In the genomic region with DNA sequence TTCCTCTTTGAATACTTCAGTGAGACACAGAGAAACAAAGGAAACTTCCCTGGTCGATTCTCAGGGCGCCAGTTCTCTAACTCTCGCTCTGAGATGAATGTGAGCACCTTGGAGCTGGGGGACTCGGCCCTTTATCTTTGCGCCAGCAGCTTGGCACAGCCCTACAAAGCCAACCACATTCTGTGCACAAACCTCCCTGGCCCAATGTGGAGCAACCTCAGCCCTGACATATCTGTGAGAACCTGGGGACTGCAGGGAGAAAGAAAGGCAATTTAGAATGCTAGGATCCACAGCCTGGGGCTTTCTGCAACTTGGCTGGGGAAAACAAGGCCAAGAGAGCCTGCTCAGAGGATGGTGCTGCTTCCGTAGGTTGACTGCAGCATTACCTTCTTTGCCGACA, we compare ENCODE assay signal across 29 cellular contexts.
A peak's percentile ranks its signal among the peaks of the same experiment; 100 is the strongest.
DNase-seq lines count a peak whose midpoint lies in the region; ATAC-seq and TF ChIP-seq lines count a peak whose summit lies in the region.
"Had no signal": no experiment of that assay in that cellular context is flagged by ENCODE, and none has a peak within 500 bp of the region (broad histone marks: within the 10 kb centered on the region; RNA-seq: fewer than 3 reads in every experiment).

No MANE protein-coding gene starts in this region.

- no peak overlapping the region for H3K27ac ChIP-seq in CD8-positive, alpha-beta memory T cell (ENCODE audit: low read depth, low read length)
- H3K27ac ChIP-seq: neutrophil, SK-N-MC, stomach, thyroid gland, vagina had no signal

- peaks cover 10% of the 10 kb centered on the region for H3K4me1 ChIP-seq in CD8-positive, alpha-beta memory T cell (ENCODE audit: insufficient read depth, low read length)
- H3K4me1 ChIP-seq: heart left ventricle, stomach, thyroid gland, vagina had no signal

- no peak overlapping the region for H3K4me3 ChIP-seq in CD8-positive, alpha-beta memory T cell (ENCODE audit: low read length)
- H3K4me3 ChIP-seq: dorsolateral prefrontal cortex, heart left ventricle, SK-N-MC, spleen, stomach, thyroid gland, vagina had no signal

- peaks cover 13% of the 10 kb centered on the region for H3K27me3 Mint-ChIP-seq in activated T-cell treated with anti-CD3 and anti-CD28 coated beads, Interleukin-2, amount 50 U/mL, for 4 hours (ENCODE audit: low read depth)
- H3K27me3 Mint-ChIP-seq in CD8-positive, alpha-beta memory T cell: peaks cover 0 to 15% of the 10 kb centered on the region in 2 donors
- no peaks in the 10 kb centered on the region for H3K27me3 Mint-ChIP-seq in activated CD8-positive, alpha-beta T cell treated with anti-CD3 and anti-CD28 coated beads for 36 hours
- peaks cover 1 to 44% (median 8%) of the 10 kb centered on the region in 5 donors for H3K27me3 Mint-ChIP-seq in naive thymus-derived CD8-positive, alpha-beta T cell

- no peaks in the 10 kb centered on the region for H3K9me3 ChIP-seq in CD8-positive, alpha-beta memory T cell (ENCODE audit: low read length)
- H3K9me3 ChIP-seq: heart left ventricle, neutrophil, spleen, stomach, thyroid gland, vagina had no signal

- DNase-seq in activated T-cell treated with anti-CD3 and anti-CD28 coated beads, Interleukin-2, amount 50 U/mL, for 4 hours: no peak
- DNase-seq in activated T-cell treated with anti-CD3 and anti-CD28 coated beads for 4 hours (no peak), NAMALWA (ENCODE audit: low spot score) (no peak), HEK293T (ENCODE audit: extremely low spot score) (no peak)
- DNase-seq in CD8-positive, alpha-beta memory T cell: no peak
- DNase-seq in activated CD8-positive, alpha-beta T cell treated with anti-CD3 and anti-CD28 coated beads for 36 hours: no peak
- DNase-seq in naive thymus-derived CD8-positive, alpha-beta T cell: no peak
- DNase-seq: activated CD4-positive, CD25-positive, alpha-beta regulatory T cell treated with anti-CD3 and anti-CD28 coated beads, Interleukin-2, amount 50 U/mL, for 72 hours; activated CD8-positive, alpha-beta memory T cell treated with anti-CD3 and anti-CD28 coated beads, Interleukin-2, amount 10 ng/mL, durations not matched to agents 7 days and 5 days; activated gamma-delta T cell; dorsolateral prefrontal cortex; foreskin melanocyte; heart left ventricle; Kasumi-1; left ventricle myocardium superior; MV-4-11; NCI-H1436 treated with DMSO at 0.1 percent for 48 hours; NCI-H226; NCI-H526 treated with DMSO at 0.1 percent for 48 hours; PC-3; right cardiac atrium; spleen; stimulated activated CD4-positive, alpha-beta T cell treated with anti-CD3 and anti-CD28 coated beads, Interleukin-2, amount 100 ng/mL, for 24 hours; stomach; thyroid gland had no signal

- no peak for ATAC-seq in activated T-cell treated with anti-CD3 and anti-CD28 coated beads, Interleukin-2, amount 50 U/mL, for 4 hours
- ATAC-seq in activated CD8-positive, alpha-beta T cell treated with anti-CD3 and anti-CD28 coated beads for 36 hours: no peak
- ATAC-seq in naive thymus-derived CD8-positive, alpha-beta T cell: peak in 1 of 2 donors; percentile 16
- ATAC-seq in HG03139 (IDR thresholded peaks at IDR 0.05; ENCODE audit: unreplicated experiment): no peak
- ATAC-seq: left ventricle myocardium superior, PC-3 had no signal

- H3K4me1 Mint-ChIP-seq in activated T-cell treated with anti-CD3 and anti-CD28 coated beads, Interleukin-2, amount 50 U/mL, for 4 hours (ENCODE audit: low read depth): peaks cover 13% of the 10 kb centered on the region
- peaks cover 19 to 24% (median 22%) of the 10 kb centered on the region in 3 donors for H3K4me1 Mint-ChIP-seq in CD8-positive, alpha-beta memory T cell
- H3K4me1 Mint-ChIP-seq in activated CD8-positive, alpha-beta T cell treated with anti-CD3 and anti-CD28 coated beads for 36 hours (ENCODE audit: low read depth): peaks cover 15% of the 10 kb centered on the region
- H3K4me1 Mint-ChIP-seq in naive thymus-derived CD8-positive, alpha-beta T cell: peaks cover 15 to 20% (median 18%) of the 10 kb centered on the region in 4 donors

- H3K4me3 Mint-ChIP-seq in activated T-cell treated with anti-CD3 and anti-CD28 coated beads, Interleukin-2, amount 50 U/mL, for 4 hours: peak overlapping the region; percentile 59
- H3K4me3 Mint-ChIP-seq in CD8-positive, alpha-beta memory T cell: peak overlapping the region in 5 of 7 donors; percentile 12 to 57 (median 31)
- H3K4me3 Mint-ChIP-seq in activated CD8-positive, alpha-beta T cell treated with anti-CD3 and anti-CD28 coated beads for 36 hours: peak overlapping the region; percentile 22
- peak overlapping the region; percentile 7 to 87 (median 46) for H3K4me3 Mint-ChIP-seq in naive thymus-derived CD8-positive, alpha-beta T cell
- H3K4me3 Mint-ChIP-seq: activated CD8-positive, alpha-beta memory T cell treated with anti-CD3 and anti-CD28 coated beads, Interleukin-2, amount 10 ng/mL, durations not matched to agents 7 days and 5 days had no signal

- no peaks in the 10 kb centered on the region for H3K9me3 Mint-ChIP-seq in activated T-cell treated with anti-CD3 and anti-CD28 coated beads, Interleukin-2, amount 50 U/mL, for 4 hours
- peaks cover 0 to 2% (median 0%) of the 10 kb centered on the region in 5 donors for H3K9me3 Mint-ChIP-seq in CD8-positive, alpha-beta memory T cell
- no peaks in the 10 kb centered on the region for H3K9me3 Mint-ChIP-seq in activated CD8-positive, alpha-beta T cell treated with anti-CD3 and anti-CD28 coated beads for 36 hours
- no peaks in the 10 kb centered on the region for H3K9me3 Mint-ChIP-seq in naive thymus-derived CD8-positive, alpha-beta T cell

- intact Hi-C loops in activated CD8-positive, alpha-beta T cell treated with anti-CD3 and anti-CD28 coated beads for 36 hours (cut with micrococcal nuclease): loop anchor here (5.0 kb wide), 1 partner anchor 491 kb away; no protein-coding TSS in a partner anchor

- no peaks in the 10 kb centered on the region for H3K36me3 ChIP-seq in CD8-positive, alpha-beta memory T cell (ENCODE audit: insufficient read depth, low read length)
- H3K36me3 ChIP-seq: heart left ventricle, neutrophil, spleen, stomach, thyroid gland, vagina had no signal

- no peak for TF ChIP-seq CTCF in activated CD8-positive, alpha-beta T cell treated with anti-CD3 and anti-CD28 coated beads for 36 hours (IDR thresholded peaks at IDR 0.05)

- POLR2A ChIA-PET in CD8-positive, alpha-beta memory T cell (lab: Charles Lee): interaction anchor here (0.8 to 1.8 kb wide), 2 partner anchors 477 to 488 kb away, joined by 3 to 7 read pairs; no protein-coding TSS in a partner anchor
- POLR2A ChIA-PET in activated CD8-positive, alpha-beta T cell treated with anti-CD3 and anti-CD28 coated beads for 36 hours (lab: Charles Lee): interaction anchor here (1.2 to 2.5 kb wide), 3 partner anchors 467 to 489 kb away, joined by 3 to 12 read pairs (median 4); no protein-coding TSS in a partner anchor
- POLR2A ChIA-PET in naive thymus-derived CD8-positive, alpha-beta T cell (lab: Charles Lee): interaction anchor here (0.8 to 3.2 kb wide), 5 partner anchors 465 to 488 kb away, joined by 3 to 55 read pairs (median 6); no protein-coding TSS in a partner anchor
- POLR2A ChIA-PET in HEK293T (lab: Yijun Ruan, JAX): no interaction called here

- CTCF ChIA-PET in CD8-positive, alpha-beta memory T cell (lab: Charles Lee): interaction anchor here (1.2 to 1.4 kb wide), 2 partner anchors 23 to 476 kb away, joined by 3 read pairs; no protein-coding TSS in a partner anchor
- CTCF ChIA-PET in activated CD8-positive, alpha-beta T cell treated with anti-CD3 and anti-CD28 coated beads for 36 hours (lab: Charles Lee): interaction anchor here (2.4 to 5.9 kb wide), 3 partner anchors 18 to 345 kb away, joined by 12 to 62 read pairs (median 14); no protein-coding TSS in a partner anchor
- CTCF ChIA-PET in HEK293T (lab: Yijun Ruan, JAX): interaction anchor here (1.6 kb wide), 1 partner anchor 17 kb away, joined by 7 read pairs; no protein-coding TSS in a partner anchor

- H3K27me3 ChIP-seq in CD8-positive, alpha-beta memory T cell (ENCODE audit: insufficient read depth, low read length, poor library complexity, severe bottlenecking): no peaks in the 10 kb centered on the region
- H3K27me3 ChIP-seq: neutrophil, stomach, thyroid gland, vagina had no signal

- no peaks in the 10 kb centered on the region for H3K36me3 Mint-ChIP-seq in activated T-cell treated with anti-CD3 and anti-CD28 coated beads, Interleukin-2, amount 50 U/mL, for 4 hours (ENCODE audit: insufficient read depth)
- peaks cover 0 to 2% (median 0%) of the 10 kb centered on the region in 3 donors for H3K36me3 Mint-ChIP-seq in CD8-positive, alpha-beta memory T cell
- no peaks in the 10 kb centered on the region for H3K36me3 Mint-ChIP-seq in activated CD8-positive, alpha-beta T cell treated with anti-CD3 and anti-CD28 coated beads for 36 hours (ENCODE audit: low read depth)
- peaks cover 0 to 2% (median 0%) of the 10 kb centered on the region in 3 donors for H3K36me3 Mint-ChIP-seq in naive thymus-derived CD8-positive, alpha-beta T cell
- H3K36me3 Mint-ChIP-seq: activated CD8-positive, alpha-beta memory T cell treated with anti-CD3 and anti-CD28 coated beads, Interleukin-2, amount 10 ng/mL, durations not matched to agents 7 days and 5 days had no signal

- H3K27ac Mint-ChIP-seq in CD8-positive, alpha-beta memory T cell: peak overlapping the region in 3 of 8 donors; percentile 0 to 56 (median 33)
- peak overlapping the region; percentile 14 for H3K27ac Mint-ChIP-seq in activated CD8-positive, alpha-beta T cell treated with anti-CD3 and anti-CD28 coated beads for 36 hours
- peak overlapping the region in 9 of 10 donors; percentile 1 to 81 (median 56) for H3K27ac Mint-ChIP-seq in naive thymus-derived CD8-positive, alpha-beta T cell
- H3K27ac Mint-ChIP-seq: activated CD8-positive, alpha-beta memory T cell treated with anti-CD3 and anti-CD28 coated beads, Interleukin-2, amount 10 ng/mL, durations not matched to agents 7 days and 5 days had no signal

TF ChIP-seq in HEK293T, 16 proteins besides CTCF, POLR2A, EP300 and RAD21:
- no peak for TF ChIP-seq ARNT (IDR thresholded peaks at IDR 0.05)
- TF ChIP-seq TARDBP (IDR thresholded peaks at IDR 0.05): no peak
- no peak for TF ChIP-seq ELF4 (IDR thresholded peaks at IDR 0.05)
- no peak for TF ChIP-seq CTBP1 (IDR thresholded peaks at IDR 0.05; ENCODE audit: borderline replicate concordance)
- TF ChIP-seq BHLHE40 (IDR thresholded peaks at IDR 0.05; ENCODE audit: borderline replicate concordance): no peak
- TF ChIP-seq SP1 (IDR thresholded peaks at IDR 0.05): no peak
- no peak for TF ChIP-seq NFRKB (IDR thresholded peaks at IDR 0.05)
